Comparison of ENCODE assay signal across 19 cellular contexts in the genomic region with DNA sequence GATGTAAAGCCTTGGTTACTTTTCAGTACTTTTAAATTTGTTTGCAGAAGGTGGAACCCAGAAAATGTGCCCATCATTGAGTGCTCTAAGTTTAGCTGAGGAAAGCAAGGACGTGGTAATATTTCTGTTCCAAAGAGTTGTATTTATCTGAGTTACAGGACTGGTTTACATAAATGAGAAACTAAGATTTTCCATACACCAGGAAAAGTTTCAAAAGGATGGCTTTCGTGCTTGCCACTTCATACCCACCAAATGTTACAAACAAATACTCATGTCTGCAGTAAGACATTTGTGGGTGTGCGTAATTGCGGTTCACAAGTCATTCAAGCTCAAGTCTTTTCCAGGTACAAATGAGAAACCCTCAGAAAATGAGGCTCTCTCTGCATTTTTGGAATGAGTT.
DNase-seq lines count a peak whose midpoint lies in the region; ATAC-seq, FAIRE-seq and TF ChIP-seq lines count a peak whose summit lies in the region.
"Had no signal": no experiment of that assay in that cellular context is flagged by ENCODE, and none has a peak within 500 bp of the region (broad histone marks: within the 10 kb centered on the region; RNA-seq: fewer than 3 reads in every experiment).

No MANE protein-coding gene starts in this region.

- DNase-seq in heart right ventricle, result no peak
- no peak for DNase-seq in Right ventricle myocardium superior
- DNase-seq in endothelial cell of umbilical vein (ENCODE audit: low read depth, low spot score), result no peak
- no peak for DNase-seq in osteoblast (ENCODE audit: insufficient read length, low spot score, missing footprints)
- DNase-seq in tibial artery, result no peak
- no peak for DNase-seq in inferior parietal cortex (ENCODE audit: extremely low spot score)
- DNase-seq in CD1c-positive myeloid dendritic cell (ENCODE audit: extremely low spot score), result no peak
- DNase-seq: EL, GF-D8, Karpas-422, MV-4-11, NCI-H1417, NCI-H1694 treated with DMSO at 0.1 percent for 48 hours, NCI-H446, NCI-H526, SHP77 had no signal

- peaks cover 0 to 8% (median 0%) of the 10 kb centered on the region in 11 donors for H3K9me3 ChIP-seq in heart right ventricle
- no peaks in the 10 kb centered on the region for H3K9me3 ChIP-seq in endothelial cell of umbilical vein (replicated peaks; ENCODE audit: control insufficient read depth, insufficient read depth, low read length)
- H3K9me3 ChIP-seq in osteoblast (ENCODE audit: low read depth, low read length), result no peaks in the 10 kb centered on the region
- H3K9me3 ChIP-seq in tibial artery, result no peaks in the 10 kb centered on the region

- no peak for TF ChIP-seq POLR2A in endothelial cell of umbilical vein (IDR thresholded peaks at IDR 0.05; ENCODE audit: low read depth, low read length)

- no peaks in the 10 kb centered on the region for H3K27me3 ChIP-seq in heart right ventricle
- no peaks in the 10 kb centered on the region for H3K27me3 ChIP-seq in endothelial cell of umbilical vein (ENCODE audit: control insufficient read depth in 2 of 2, insufficient read depth in 2 of 2, low read length in 2 of 2)
- H3K27me3 ChIP-seq in osteoblast (ENCODE audit: insufficient read depth, low read length), result no peaks in the 10 kb centered on the region
- H3K27me3 ChIP-seq in tibial artery, result no peaks in the 10 kb centered on the region

- H3K9ac ChIP-seq in endothelial cell of umbilical vein (replicated peaks; ENCODE audit: extremely low read depth, insufficient read depth, low read length), result no peak overlapping the region

- no peak for ATAC-seq in heart right ventricle
- ATAC-seq in Right ventricle myocardium superior (ENCODE audit: poor library complexity), result no peak

- FAIRE-seq in endothelial cell of umbilical vein (lab: Jason Lieb, UNC), result no peak
- FAIRE-seq: A204.1, D721Med had no signal

- 89 to 93% methylated on average over 4 of the region's 4 CpGs for whole genome bisulfite sequencing in heart right ventricle, 2 donors

- no peaks in the 10 kb centered on the region for H3K9me1 ChIP-seq in endothelial cell of umbilical vein (replicated peaks; ENCODE audit: control insufficient read depth, extremely low read depth, insufficient read depth, low read length)

- POLR2A ChIA-PET in endothelial cell of umbilical vein (lab: Charles Lee), result no interaction called here

- H2AFZ ChIP-seq in endothelial cell of umbilical vein (ENCODE audit: low read depth, low read length), result no peak overlapping the region
- no peak overlapping the region for H2AFZ ChIP-seq in osteoblast (ENCODE audit: low read length)

- H3K27ac ChIP-seq in heart right ventricle (peak overlapping the region in 7 of 10 donors; percentile 1 to 61 (median 8)), endothelial cell of umbilical vein (ENCODE audit: insufficient read depth, low read depth, low read length) (peak overlapping the region; percentile 12), osteoblast (ENCODE audit: low read depth, low read length) (peak overlapping the region; percentile 71), tibial artery (no peak overlapping the region)
- H3K27ac ChIP-seq: SK-N-MC had no signal

- H3K4me3 ChIP-seq in heart right ventricle (no peak overlapping the region), endothelial cell of umbilical vein (replicated peaks in 1 of 3; ENCODE audit: insufficient read depth in 1 of 3, low read depth in 1 of 3, low read length in 3 of 3) (no peak overlapping the region), osteoblast (ENCODE audit: insufficient read depth, low read length) (no peak overlapping the region), tibial artery (no peak overlapping the region)
- H3K4me3 ChIP-seq: SK-N-MC had no signal

- CTCF ChIA-PET in endothelial cell of umbilical vein (lab: Charles Lee), result interaction anchor here (0.8 to 1.0 kb wide), 2 partner anchors 645 to 647 kb away, joined by 3 read pairs; partner anchors contain the start of gene ADAMTS6

- no peaks in the 10 kb centered on the region for H3K79me2 ChIP-seq in endothelial cell of umbilical vein (ENCODE audit: control insufficient read depth, insufficient read depth, low read length)
- H3K79me2 ChIP-seq in osteoblast (ENCODE audit: insufficient read depth, low read length), result no peaks in the 10 kb centered on the region

- H3K4me2 ChIP-seq in endothelial cell of umbilical vein (ENCODE audit: insufficient read depth, low read length), result peak overlapping the region; percentile 88
- no peak overlapping the region for H3K4me2 ChIP-seq in osteoblast (ENCODE audit: insufficient read depth, low read length)

- dilution Hi-C loops in endothelial cell of umbilical vein (cut with MboI; ENCODE audit: extremely low pct_ligation_motif_present, low sequenced_read_pairs), result no loop called here

- BruUV-seq in endothelial cell of umbilical vein (replicated peaks; lab: Mats Ljungman, UMichigan), result no TSS peak

- intact Hi-C loops in heart right ventricle (cut with DNase I), result no loop called here
- intact Hi-C loops in Right ventricle myocardium superior (cut with DNase I), result no loop called here
- intact Hi-C loops in endothelial cell of umbilical vein (cut with micrococcal nuclease), result no loop called here
- intact Hi-C loops in tibial artery (cut with DNase I; ENCODE audit: low total_unique reads), result no loop called here

- H3K4me1 ChIP-seq in heart right ventricle (peaks cover 0 to 47% (median 20%) of the 10 kb centered on the region in 9 donors), endothelial cell of umbilical vein (ENCODE audit: control insufficient read depth, extremely low read depth, insufficient read depth, low read length) (peaks cover 46% of the 10 kb centered on the region), osteoblast (ENCODE audit: insufficient read depth, low read length) (peaks cover 53% of the 10 kb centered on the region), tibial artery (peaks cover 0 to 18% (median 3%) of the 10 kb centered on the region in 4 donors)

- H4K20me1 ChIP-seq in endothelial cell of umbilical vein (replicated peaks; ENCODE audit: control insufficient read depth, extremely low read depth, insufficient read depth, low read length), result no peaks in the 10 kb centered on the region
- H4K20me1 ChIP-seq in osteoblast (ENCODE audit: insufficient read depth, low read length), result no peaks in the 10 kb centered on the region

- no peak for TF ChIP-seq CTCF in heart right ventricle (IDR thresholded peaks at IDR 0.05)
- TF ChIP-seq CTCF in endothelial cell of umbilical vein (IDR thresholded peaks at IDR 0.05; ENCODE audit: extremely low read depth in 1 of 2, insufficient read depth in 1 of 2, low read depth in 1 of 2, low read length in 2 of 2), result no peak
- TF ChIP-seq CTCF in osteoblast (IDR thresholded peaks at IDR 0.05; ENCODE audit: extremely low read depth, low read depth, low read length), result no peak
- no peak for TF ChIP-seq CTCF in tibial artery (IDR thresholded peaks at IDR 0.05)

- H3K36me3 ChIP-seq in heart right ventricle (peaks cover 0 to 13% (median 0%) of the 10 kb centered on the region in 9 donors), endothelial cell of umbilical vein (ENCODE audit: control insufficient read depth in 2 of 2, extremely low read depth in 1 of 2, insufficient read depth in 2 of 2, low read length in 2 of 2) (no peaks in the 10 kb centered on the region), osteoblast (ENCODE audit: insufficient read depth, low read length) (no peaks in the 10 kb centered on the region), tibial artery (peaks cover 0 to 14% (median 10%) of the 10 kb centered on the region in 3 donors)

TF ChIP-seq in endothelial cell of umbilical vein, 7 proteins besides CTCF, POLR2A, EP300 and RAD21:
- no peak for TF ChIP-seq EZH2 (IDR thresholded peaks at IDR 0.05; ENCODE audit: borderline replicate concordance, low read depth, low read length, severe bottlenecking)
- TF ChIP-seq FOS (IDR thresholded peaks at IDR 0.05; ENCODE audit: borderline replicate concordance, insufficient read depth, low read length), result no peak
- TF ChIP-seq GATA2 (IDR thresholded peaks at IDR 0.05; ENCODE audit: insufficient read depth, insufficient read length, low read depth, low read length), result no peak
- TF ChIP-seq JUN (IDR thresholded peaks at IDR 0.05; ENCODE audit: borderline replicate concordance, insufficient read depth, insufficient read length, low read depth), result no peak

Comparison
In these comparisons a context has a peak if more than half of its experiments do, and no peak if none do; other contexts are left out.
1. H3K27ac ChIP-seq: peak in heart right ventricle (7 of 10), endothelial cell of umbilical vein (single experiment) and osteoblast (single experiment); none in tibial artery (0 of 2).